In the genomic region with DNA sequence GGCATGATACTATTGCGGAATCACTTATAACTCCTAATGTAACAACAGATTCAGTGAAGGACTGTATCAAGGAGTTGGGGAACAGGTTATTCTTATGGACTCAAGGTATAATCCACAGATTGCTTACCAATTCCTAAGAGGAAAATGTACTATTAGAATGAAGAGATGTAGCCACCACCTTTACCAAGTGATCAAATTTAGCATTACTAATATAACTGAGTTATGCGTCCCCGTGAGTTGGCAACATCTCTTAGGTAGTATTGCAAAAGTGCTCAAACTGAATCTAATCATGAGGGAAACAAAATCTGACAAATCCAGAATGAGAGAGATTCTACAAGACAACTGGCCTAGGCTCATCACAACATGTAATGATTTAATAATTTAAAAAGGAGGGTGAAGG, we compare ENCODE assay signal across 9 cellular contexts. TPM values are rescaled to one million over a fixed set of nuclear protein-coding genes. Genes with fewer than 3 reads are reported as not detected.
DNase-seq lines count a peak whose midpoint lies in the region; ATAC-seq, FAIRE-seq and TF ChIP-seq lines count a peak whose summit lies in the region.
"Had no signal": no experiment of that assay in that cellular context is flagged by ENCODE, and none has a peak within 500 bp of the region (broad histone marks: within the 10 kb centered on the region; RNA-seq: fewer than 3 reads in every experiment).

No MANE protein-coding gene starts in this region.

- H3K79me1 ChIP-seq in IMR-90 (ENCODE audit: low read depth in 1 of 2, low read length in 2 of 2): peaks cover 11 to 26% of the 10 kb centered on the region in 2 experiments

- no peak for TF ChIP-seq POLR2A in IMR-90 (IDR thresholded peaks at IDR 0.05; ENCODE audit: low read depth, low read length)

- H4K20me1 ChIP-seq in BLaER1 (peaks cover 37% of the 10 kb centered on the region), IMR-90 (ENCODE audit: insufficient read depth, low read length) (peaks cover 19% of the 10 kb centered on the region; the same call in 1 of the 2 replicates)

- H2BK20ac ChIP-seq in IMR-90 (ENCODE audit: low read depth, low read length): no peak overlapping the region

- BruUV-seq in IMR-90 (replicated peaks; lab: Mats Ljungman, UMichigan): no TSS peak

- no peak for FAIRE-seq in GM19239 (lab: Jason Lieb, UNC)

- no peak overlapping the region for H2AK9ac ChIP-seq in IMR-90 (replicated peaks; ENCODE audit: low read depth, low read length, poor library complexity)

- intact Hi-C loops in IMR-90 (cut with micrococcal nuclease): no loop called here

- H3K27ac Mint-ChIP-seq in brain: peak overlapping the region in 4 of 5 experiments; percentile 92 to 96 (median 96)
- peak overlapping the region; percentile 72 to 98 (median 96) for H3K27ac Mint-ChIP-seq in naive thymus-derived CD8-positive, alpha-beta T cell

- peaks cover 5% of the 10 kb centered on the region; the same call in 1 of the 2 replicates for H3K9me1 ChIP-seq in IMR-90 (ENCODE audit: insufficient read depth, low read length)

- dilution Hi-C loops in IMR-90 (cut with HindIII; ENCODE audit: low sequenced_read_pairs, unreplicated experiment): no loop called here

- no peak overlapping the region for H4K5ac ChIP-seq in IMR-90 (ENCODE audit: low read depth, low read length)

- CTCF ChIA-PET in IMR-90 (lab: Yijun Ruan, JAX): no interaction called here

- POLR2A ChIA-PET in IMR-90 (lab: Charles Lee; ENCODE audit: unreplicated experiment): interaction anchor here (0.6 kb wide), 1 partner anchor 11 kb away, joined by 3 read pairs; no protein-coding TSS in a partner anchor
- POLR2A ChIA-PET in naive thymus-derived CD8-positive, alpha-beta T cell (lab: Charles Lee): interaction anchor here (1.0 to 1.5 kb wide), 3 partner anchors 199 to 929 kb away, joined by 5 to 8 read pairs (median 6); partner anchors contain the start of genes CAGE1, RIOK1 and SSR1

- no peak overlapping the region for H4K91ac ChIP-seq in IMR-90 (ENCODE audit: insufficient read depth, low read depth, low read length)

- H3K4ac ChIP-seq in IMR-90 (ENCODE audit: low read depth, low read length): no peak overlapping the region

- no peak overlapping the region for H3K4me3 ChIP-seq in BLaER1
- no peak overlapping the region for H3K4me3 ChIP-seq in IMR-90 (ENCODE audit: insufficient read depth, low read depth, low read length)

- H3K36me3 Mint-ChIP-seq in brain: peaks cover 13% of the 10 kb centered on the region
- peaks cover 0 to 10% (median 0%) of the 10 kb centered on the region in 3 donors for H3K36me3 Mint-ChIP-seq in naive thymus-derived CD8-positive, alpha-beta T cell

- no peak overlapping the region for H3K23ac ChIP-seq in IMR-90 (ENCODE audit: low read depth, low read length)

- DNase-seq in IMR-90: no peak
- DNase-seq in naive thymus-derived CD8-positive, alpha-beta T cell: no peak
- no peak for DNase-seq in caudate nucleus (lab: John Stamatoyannopoulos, UW)
- no peak for DNase-seq in GM19239 (ENCODE audit: insufficient read length, low spot score)
- DNase-seq in dermis blood vessel endothelial cell: no peak

- H3K36me3 ChIP-seq in BLaER1 (peaks cover 16% of the 10 kb centered on the region), IMR-90 (ENCODE audit: control insufficient read depth, insufficient read depth, low read length) (peaks cover 2% of the 10 kb centered on the region; the same call in 1 of the 2 replicates)

- ATAC-seq in IMR-90 (ENCODE audit: low read depth): no peak
- no peak for ATAC-seq in naive thymus-derived CD8-positive, alpha-beta T cell
- no peak for ATAC-seq in GM19395 (IDR thresholded peaks at IDR 0.05; ENCODE audit: unreplicated experiment)

- in situ Hi-C loops in IMR-90 (cut with MboI; ENCODE audit: low sequenced_read_pairs): loop anchor here (10.0 kb wide), 2 partner anchors 184 to 284 kb away; no protein-coding TSS in a partner anchor

- TF ChIP-seq RAD21 in IMR-90 (IDR thresholded peaks at IDR 0.05; ENCODE audit: low read length): no peak

- no peak overlapping the region for H2BK15ac ChIP-seq in IMR-90 (ENCODE audit: low read depth, low read length)

- H2AK5ac ChIP-seq in IMR-90 (ENCODE audit: low read depth, low read length): no peak overlapping the region

- H3K4me2 ChIP-seq in BLaER1 (peak overlapping the region; percentile 92), IMR-90 (ENCODE audit: low read depth, low read length) (no peak overlapping the region)

- H3K18ac ChIP-seq in IMR-90 (ENCODE audit: low read depth, low read length): no peak overlapping the region

- TF ChIP-seq CTCF in IMR-90 (conservative IDR thresholded peaks at IDR 0.05; ENCODE audit: low read depth, low read length): no peak
- TF ChIP-seq CTCF in brain (conservative IDR thresholded peaks at IDR 0.05): no peak

- H3K9me3 Mint-ChIP-seq in brain: peaks cover 0 to 8% (median 3%) of the 10 kb centered on the region in 5 experiments
- H3K9me3 Mint-ChIP-seq in naive thymus-derived CD8-positive, alpha-beta T cell: no peaks in the 10 kb centered on the region

- no CpG with 5 or more reads among the region's 3 CpGs for WGBS in IMR-90 (ENCODE audit: extremely low coverage in 2 of 2, insufficient read length in 1 of 2), 2 experiments

- H3K4me1 Mint-ChIP-seq in brain: peaks cover 42% of the 10 kb centered on the region
- H3K4me1 Mint-ChIP-seq in naive thymus-derived CD8-positive, alpha-beta T cell: peaks cover 29 to 48% (median 44%) of the 10 kb centered on the region in 4 donors

- H3K9me3 ChIP-seq in BLaER1 (no peaks in the 10 kb centered on the region), IMR-90 (ENCODE audit: control insufficient read depth, insufficient read depth, low read length) (no peaks in the 10 kb centered on the region)

- H3K14ac ChIP-seq in IMR-90 (replicated peaks; ENCODE audit: low read depth, low read length): no peak overlapping the region

- H2BK5ac ChIP-seq in IMR-90 (ENCODE audit: low read depth, low read length, poor library complexity, severe bottlenecking): peak overlapping the region; percentile 28

- peak overlapping the region in 1 of 2 experiments; percentile 76; a peak in 2 of 4 replicates for H4K8ac ChIP-seq in IMR-90 (ENCODE audit: low read depth in 2 of 2, low read length in 2 of 2)

- H3K9ac ChIP-seq in BLaER1 (no peak overlapping the region), IMR-90 (ENCODE audit: low read depth, low read length) (no peak overlapping the region; the same call in 1 of the 2 replicates)

- peak overlapping the region; percentile 98 to 100 (median 99) for H3K4me3 Mint-ChIP-seq in brain
- H3K4me3 Mint-ChIP-seq in naive thymus-derived CD8-positive, alpha-beta T cell: peak overlapping the region; percentile 96 to 100 (median 98)

- H3K27me3 Mint-ChIP-seq in brain: peaks cover 27% of the 10 kb centered on the region
- H3K27me3 Mint-ChIP-seq in naive thymus-derived CD8-positive, alpha-beta T cell: no peaks in the 10 kb centered on the region

- no peak overlapping the region for H3K56ac ChIP-seq in IMR-90 (ENCODE audit: extremely low read depth, insufficient read depth, low read length)

- H3K4me1 ChIP-seq in BLaER1 (peaks cover 29% of the 10 kb centered on the region), IMR-90 (ENCODE audit: control insufficient read depth, insufficient read depth, low read length) (peaks cover 8% of the 10 kb centered on the region)

- no peak overlapping the region for H2AFZ ChIP-seq in IMR-90 (replicated peaks; ENCODE audit: low read length, poor library complexity)

- H3K27me3 ChIP-seq in BLaER1 (no peaks in the 10 kb centered on the region), IMR-90 (ENCODE audit: control insufficient read depth, insufficient read depth, low read length) (no peaks in the 10 kb centered on the region)

- H3K27ac ChIP-seq in BLaER1: no peak overlapping the region
- no peak overlapping the region for H3K27ac ChIP-seq in IMR-90 (ENCODE audit: insufficient read depth, low read length)
- H3K27ac ChIP-seq in caudate nucleus (ENCODE audit: low read depth, low read length): no peak overlapping the region

- no peak overlapping the region for H2BK120ac ChIP-seq in IMR-90 (ENCODE audit: low read depth, low read length)

TF ChIP-seq in IMR-90, 13 proteins besides CTCF, POLR2A, EP300 and RAD21:
- TF ChIP-seq CEBPB (IDR thresholded peaks at IDR 0.05; ENCODE audit: low read depth, low read length) (peak; percentile 23; the same call in 1 of the 2 replicates), BHLHE40 (IDR thresholded peaks at IDR 0.05; ENCODE audit: low read depth, low read length) (no peak)
TF ChIP-seq in IMR-90: peak in this region for 1.

RNA-seq across cellular contexts. Expression of gene SNRNP48, which starts 0.8 kb away (rescaled TPM):
- total RNA-seq in IMR-90 (2012; rRNA removed) (5.2 and 9.4 TPM in 2 replicates), dermis blood vessel endothelial cell (14.3 and 18.5 TPM in 2 replicates)
- polyA plus RNA-seq in IMR-90 (2012; rRNA removed) (4.0 and 6.2 TPM in 2 replicates), brain (ENCODE audit: insufficient read depth, low read depth, low replicate concordance) (7.3 TPM)
- polyA plus RNA-seq in IMR-90 (2012; cell fraction: cytosol; rRNA removed): 0.92 and 1.0 TPM in 2 replicates
- 3.8 and 13.3 TPM in 2 replicates for polyA plus RNA-seq in IMR-90 (2012; cell fraction: nucleus; rRNA removed; ENCODE audit: low replicate concordance)
- 10 to 100 TPM; 29.2 TPM for total RNA-seq in naive thymus-derived CD8-positive, alpha-beta T cell
- polyA plus RNA-seq in naive thymus-derived CD8-positive, alpha-beta T cell: 10 to 100 TPM in 1 of 3 donors, 1 to 10 TPM in 2; 9.1 to 13.7 (median 9.3) TPM

RNA-seq across cellular contexts. Expression of gene DSP, which starts 47.8 kb away (rescaled TPM):
- total RNA-seq in IMR-90 (2012; rRNA removed): 20.1 and 23.6 TPM in 2 replicates
- 6.8 and 7.1 TPM in 2 replicates for polyA plus RNA-seq in IMR-90 (2012; rRNA removed)
- polyA plus RNA-seq in IMR-90 (2012; cell fraction: cytosol; rRNA removed): 2.5 and 2.9 TPM in 2 replicates
- 4.1 and 10.9 TPM in 2 replicates for polyA plus RNA-seq in IMR-90 (2012; cell fraction: nucleus; rRNA removed; ENCODE audit: low replicate concordance)
- polyA plus RNA-seq in brain (ENCODE audit: insufficient read depth, low read depth, low replicate concordance): 505 TPM
- total RNA-seq in naive thymus-derived CD8-positive, alpha-beta T cell: under 1 TPM; 0.47 to 0.60 TPM
- polyA plus RNA-seq in naive thymus-derived CD8-positive, alpha-beta T cell: not detected
- total RNA-seq in dermis blood vessel endothelial cell: 53.1 and 95.4 TPM in 2 replicates
- total RNA-seq: T-helper 2 cell treated with Interferon-gamma antibody and Interleukin-4, amounts not matched to agents 100 ng/mL and 5 ng/mL, for 36 hours had no signal

Comparison
In these comparisons a context has a peak if more than half of its experiments do, and no peak if none do; other contexts are left out.
1. RNA of gene DSP, which starts 47.8 kb away (total RNA-seq): 53.1 to 95.4 TPM in dermis blood vessel endothelial cell and 20.1 to 23.6 TPM in IMR-90; 0.47 to 0.60 TPM in naive thymus-derived CD8-positive, alpha-beta T cell; every median in the first group is over 10 times any median in the second.